7 cellular contexts compared by ENCODE assay signal in genomic region chr13:97109841-97110492, GRCh38.
A peak's percentile ranks its signal among the peaks of the same experiment; 100 is the strongest.
DNase-seq lines count a peak whose midpoint lies in the region; ATAC-seq and TF ChIP-seq lines count a peak whose summit lies in the region.

No MANE protein-coding gene starts in this region.

- peak; percentile 91 for TF ChIP-seq CTCF in GM13976 (IDR thresholded peaks at IDR 0.05; ENCODE audit: borderline replicate concordance, control extremely low read depth, extremely low read depth, insufficient read depth, missing control alignments)

- H3K4me1 ChIP-seq in right cardiac atrium (ENCODE audit: control insufficient read depth, insufficient read depth, low read length) = peaks cover 6% of the 10 kb centered on the region

- intact Hi-C loops in right cardiac atrium (cut with DNase I) = loop anchor here (2.0 to 10.0 kb wide), 7 partner anchors 102 to 249 kb away; no protein-coding TSS in a partner anchor

- H3K9me3 ChIP-seq in right cardiac atrium (ENCODE audit: control insufficient read depth, low read length) = no peaks in the 10 kb centered on the region

- ATAC-seq in HG02852 (IDR thresholded peaks at IDR 0.05; ENCODE audit: unreplicated experiment) (peak; percentile 98), right cardiac atrium (peak; percentile 97)

- H3K4me3 ChIP-seq in right cardiac atrium (ENCODE audit: low read length) = no peak overlapping the region

- 11% methylated on average over 34 of the region's 34 CpGs for WGBS in right cardiac atrium

- in situ Hi-C loops in GM13976 (cut with MboI; ENCODE audit: low sequenced_read_pairs, unreplicated experiment) = no loop called here

- no peak overlapping the region for H3K27ac ChIP-seq in right cardiac atrium (ENCODE audit: low read length)

- DNase-seq in GM13976 (ENCODE audit: low spot score) = peak; percentile 86
- DNase-seq in NCI-H1436 treated with DMSO at 0.1 percent for 48 hours (lab: John Stamatoyannopoulos, UW) = peak; percentile 44
- peak; percentile 62 to 80 (median 70) for DNase-seq in T-helper 2 cell
- peak; percentile 38 to 95 (median 84) for DNase-seq in anterior cingulate cortex (lab: John Stamatoyannopoulos, UW)
- peak; percentile 93 to 97 (median 97) for DNase-seq in right cardiac atrium
- peak; percentile 96 for DNase-seq in retina

- no peaks in the 10 kb centered on the region for H3K27me3 ChIP-seq in right cardiac atrium (ENCODE audit: control insufficient read depth, insufficient read depth)

Comparison
In these comparisons a context has a peak if more than half of its experiments do, and no peak if none do; other contexts are left out.
1. DNase-seq: peak in every context shown above with its lines; median percentile 97 in right cardiac atrium; 96 in retina; 86 in GM13976; 84 in anterior cingulate cortex; 70 in T-helper 2 cell; 44 in NCI-H1436 treated with DMSO at 0.1 percent for 48 hours.